Comparison of ENCODE assay signal across 21 cellular contexts in genomic region chr10:641149-642010, GRCh38. TPM values are rescaled to one million over a fixed set of nuclear protein-coding genes. Genes with fewer than 3 reads are reported as not detected.
DNase-seq lines count a peak whose midpoint lies in the region; ATAC-seq and TF ChIP-seq lines count a peak whose summit lies in the region.
"Had no signal": no experiment of that assay in that cellular context is flagged by ENCODE, and none has a peak within 500 bp of the region (broad histone marks: within the 10 kb centered on the region; RNA-seq: fewer than 3 reads in every experiment).

No MANE protein-coding gene starts in this region.

- no peak for ATAC-seq in WTC11
- no peak for ATAC-seq in HG03108 (IDR thresholded peaks at IDR 0.05; ENCODE audit: unreplicated experiment)
- ATAC-seq: GM12878, Panc1 had no signal

- H3K4me1 Mint-ChIP-seq in WTC11 (peaks cover 21% of the 10 kb centered on the region), neural crest cell (peaks cover 29% of the 10 kb centered on the region), type B pancreatic cell (ENCODE audit: unreplicated experiment) (peaks cover 22% of the 10 kb centered on the region)

- no peak overlapping the region for H3K27ac Mint-ChIP-seq in WTC11
- H3K27ac Mint-ChIP-seq in neural crest cell (ENCODE audit: unreplicated experiment) = peak overlapping the region; percentile 57
- peak overlapping the region; percentile 96 for H3K27ac Mint-ChIP-seq in type B pancreatic cell
- H3K27ac Mint-ChIP-seq: CD4-positive, alpha-beta T cell had no signal

- peaks cover 8% of the 10 kb centered on the region for H3K36me3 Mint-ChIP-seq in WTC11
- peaks cover 4% of the 10 kb centered on the region for H3K36me3 Mint-ChIP-seq in neural crest cell (ENCODE audit: low read depth)
- peaks cover 18% of the 10 kb centered on the region for H3K36me3 Mint-ChIP-seq in type B pancreatic cell

- TF ChIP-seq CTCF in WTC11 (IDR thresholded peaks at IDR 0.05) (no peak), neural crest cell (conservative IDR thresholded peaks at IDR 0.05) (no peak), type B pancreatic cell (conservative IDR thresholded peaks at IDR 0.05) (no peak)

- no peaks in the 10 kb centered on the region; the same call in 1 of the 2 replicates for H3K36me3 ChIP-seq in H7 (replicated peaks; ENCODE audit: control insufficient read depth, insufficient read depth, low read length)

- DNase-seq in H7 = peak; percentile 45
- no peak for DNase-seq in WTC11 (ENCODE audit: low spot score)
- DNase-seq in neural crest cell (ENCODE audit: low read depth, low spot score) = no peak
- no peak for DNase-seq in type B pancreatic cell (ENCODE audit: extremely low spot score, unreplicated experiment)
- DNase-seq in AML-193 (lab: John Stamatoyannopoulos, UW) = no peak
- no peak for DNase-seq in HT-29 (ENCODE audit: low spot score)
- DNase-seq: CD4-positive, alpha-beta T cell; COR-L47; DND-41; GM23248; Kasumi-1; NCI-H1694; NCI-H2081; NCI-H2171; NCI-H345; NCI-H524; NCI-H774 had no signal

- POLR2A ChIA-PET in WTC11 (lab: Charles Lee) = no interaction called here

- H3K27me3 Mint-ChIP-seq in WTC11 (ENCODE audit: low read depth) (no peaks in the 10 kb centered on the region), neural crest cell (ENCODE audit: low read depth) (no peaks in the 10 kb centered on the region), type B pancreatic cell (no peaks in the 10 kb centered on the region)

- H3K4me3 Mint-ChIP-seq in WTC11 (no peak overlapping the region), neural crest cell (no peak overlapping the region), type B pancreatic cell (no peak overlapping the region)
- H3K4me3 Mint-ChIP-seq: CD4-positive, alpha-beta T cell had no signal

- no peak overlapping the region for H3K4me3 ChIP-seq in H7 (ENCODE audit: insufficient read depth, low read depth, low read length)
- H3K4me3 ChIP-seq: BLaER1, GM12878, GM23248 had no signal

- H3K9me3 Mint-ChIP-seq in WTC11 (peaks cover 15% of the 10 kb centered on the region), neural crest cell (no peaks in the 10 kb centered on the region), type B pancreatic cell (no peaks in the 10 kb centered on the region)
- H3K9me3 Mint-ChIP-seq: CD4-positive, alpha-beta T cell had no signal

- H3K27me3 ChIP-seq in H7 (ENCODE audit: control insufficient read depth, insufficient read depth, low read length) = no peaks in the 10 kb centered on the region
- H3K27me3 ChIP-seq: BLaER1 had no signal

- CTCF ChIA-PET in WTC11 (lab: Charles Lee) = no interaction called here

TF ChIP-seq in WTC11, 78 proteins besides CTCF, POLR2A, EP300 and RAD21:
- no peak for TF ChIP-seq MXD4 (CRISPR knock-in tag; IDR thresholded peaks at IDR 0.05; ENCODE audit: borderline replicate concordance)
- no peak for TF ChIP-seq ZBTB21 (CRISPR knock-in tag; IDR thresholded peaks at IDR 0.05; ENCODE audit: borderline replicate concordance)
- TF ChIP-seq ZNF121 (CRISPR knock-in tag; IDR thresholded peaks at IDR 0.05) = peak; percentile 79

RNA-seq across cellular contexts. Expression of gene DIP2C, which starts 48.1 kb away (rescaled TPM):
- 4.8 and 7.2 TPM in 2 replicates for total RNA-seq in H7 (2014; rRNA removed; shearing (Covaris generic))
- total RNA-seq in WTC11 (2021) (10.9 to 11.0 TPM (median 11.0 TPM) in 3 replicates), neural crest cell (21.7 and 22.7 TPM in 2 replicates), type B pancreatic cell (ENCODE audit: low replicate concordance) (22.6 and 23.1 TPM in 2 replicates)
- total RNA-seq in HT-29 (2014; rRNA removed; shearing (Covaris generic)) = 0.97 and 1.6 TPM in 2 replicates
